ENCODE assay signal across 28 cellular contexts in genomic region chr20:62597416-62598115, GRCh38.
"Had no signal": no experiment of that assay in that cellular context is flagged by ENCODE, and none has a peak within 500 bp of the region (broad histone marks: within the 10 kb centered on the region; RNA-seq: fewer than 3 reads in every experiment).

No MANE protein-coding gene starts in this region.

- H3K4me1 ChIP-seq: breast epithelium, foreskin keratinocyte, prostate gland, uterus had no signal

- H3K27ac ChIP-seq: breast epithelium, foreskin keratinocyte, pancreas, prostate gland, transverse colon, uterus had no signal

- FAIRE-seq: pancreas had no signal

- H3K4me3 Mint-ChIP-seq: activated CD4-positive, alpha-beta memory T cell treated with anti-CD3 and anti-CD28 coated beads, Interleukin-2, amount 10 ng/mL, durations not matched to agents 7 days and 5 days; activated CD4-positive, alpha-beta T cell treated with anti-CD3 and anti-CD28 coated beads, Interleukin-2, amount 10 ng/mL, durations not matched to agents 7 days and 5 days; activated naive CD4-positive, alpha-beta T cell treated with anti-CD3 and anti-CD28 coated beads, Interleukin-2, amount 10 ng/mL, durations not matched to agents 7 days and 5 days; activated naive CD8-positive, alpha-beta T cell treated with anti-CD3 and anti-CD28 coated beads, Interleukin-2, amount 10 ng/mL, durations not matched to agents 7 days and 5 days; activated T-cell treated with anti-CD3 and anti-CD28 coated beads, Interleukin-2, amount 50 U/mL, for 24 hours; central memory CD8-positive, alpha-beta T cell; dendritic cell treated with granulocyte-macrophage colony-stimulating factor and Interleukin-4, amounts not matched to agents 40 ng/mL and 50 ng/mL, for 4 days; endodermal cell; mesothelial cell of epicardium had no signal

- H3K4me1 Mint-ChIP-seq: endodermal cell, mesothelial cell of epicardium had no signal

- H3K4me3 ChIP-seq: breast epithelium, pancreas, prostate gland, spleen, transverse colon, uterus had no signal

- H3K9me3 Mint-ChIP-seq: activated CD4-positive, alpha-beta memory T cell treated with anti-CD3 and anti-CD28 coated beads, Interleukin-2, amount 10 ng/mL, durations not matched to agents 7 days and 5 days; activated CD4-positive, alpha-beta T cell treated with anti-CD3 and anti-CD28 coated beads, Interleukin-2, amount 10 ng/mL, durations not matched to agents 7 days and 5 days; activated naive CD4-positive, alpha-beta T cell treated with anti-CD3 and anti-CD28 coated beads, Interleukin-2, amount 10 ng/mL, durations not matched to agents 7 days and 5 days; activated naive CD8-positive, alpha-beta T cell treated with anti-CD3 and anti-CD28 coated beads, Interleukin-2, amount 10 ng/mL, durations not matched to agents 7 days and 5 days; activated T-cell treated with anti-CD3 and anti-CD28 coated beads, Interleukin-2, amount 50 U/mL, for 24 hours; central memory CD8-positive, alpha-beta T cell; dendritic cell treated with granulocyte-macrophage colony-stimulating factor and Interleukin-4, amounts not matched to agents 40 ng/mL and 50 ng/mL, for 4 days; endodermal cell; mesothelial cell of epicardium had no signal

- H3K36me3 Mint-ChIP-seq: activated naive CD4-positive, alpha-beta T cell treated with anti-CD3 and anti-CD28 coated beads, Interleukin-2, amount 10 ng/mL, durations not matched to agents 7 days and 5 days; activated naive CD8-positive, alpha-beta T cell treated with anti-CD3 and anti-CD28 coated beads, Interleukin-2, amount 10 ng/mL, durations not matched to agents 7 days and 5 days; mesothelial cell of epicardium; naive thymus-derived CD4-positive, alpha-beta T cell had no signal

- H3K36me3 ChIP-seq: breast epithelium, pancreas, prostate gland, spleen, transverse colon, uterus had no signal

- ATAC-seq: esophagus mucosa; foreskin keratinocyte; left colon; naive thymus-derived CD4-positive, alpha-beta T cell; pancreas had no signal

- DNase-seq: activated CD4-positive, alpha-beta memory T cell treated with anti-CD3 and anti-CD28 coated beads, Interleukin-2, amount 10 ng/mL, durations not matched to agents 7 days and 5 days; activated CD4-positive, alpha-beta T cell treated with anti-CD3 and anti-CD28 coated beads for 1 hour; activated CD4-positive, alpha-beta T cell treated with anti-CD3 and anti-CD28 coated beads, Interleukin-2, amount 10 ng/mL, durations not matched to agents 7 days and 5 days; activated CD8-positive, alpha-beta memory T cell treated with anti-CD3 and anti-CD28 coated beads, Interleukin-2, amount 50 U/mL, for 48 hours; activated gamma-delta T cell; activated naive CD4-positive, alpha-beta T cell treated with anti-CD3 and anti-CD28 coated beads, Interleukin-2, amount 10 ng/mL, durations not matched to agents 7 days and 5 days; activated naive CD8-positive, alpha-beta T cell treated with anti-CD3 and anti-CD28 coated beads, Interleukin-2, amount 10 ng/mL, durations not matched to agents 7 days and 5 days; activated T-cell treated with anti-CD3 and anti-CD28 coated beads, Interleukin-2, amount 50 U/mL, for 24 hours; amygdala; endodermal cell; foreskin keratinocyte; islet precursor cell; left colon; naive thymus-derived CD4-positive, alpha-beta T cell; nucleus accumbens; retina; spleen; stimulated activated naive CD4-positive, alpha-beta T cell treated with Interleukin-2 at 50 U/mL for 16 hours; T-helper 2 cell; transverse colon; uterus had no signal

- H3K27ac Mint-ChIP-seq: activated CD4-positive, alpha-beta memory T cell treated with anti-CD3 and anti-CD28 coated beads, Interleukin-2, amount 10 ng/mL, durations not matched to agents 7 days and 5 days; activated CD4-positive, alpha-beta T cell treated with anti-CD3 and anti-CD28 coated beads, Interleukin-2, amount 10 ng/mL, durations not matched to agents 7 days and 5 days; activated naive CD4-positive, alpha-beta T cell treated with anti-CD3 and anti-CD28 coated beads, Interleukin-2, amount 10 ng/mL, durations not matched to agents 7 days and 5 days; activated naive CD8-positive, alpha-beta T cell treated with anti-CD3 and anti-CD28 coated beads, Interleukin-2, amount 10 ng/mL, durations not matched to agents 7 days and 5 days; activated T-cell treated with anti-CD3 and anti-CD28 coated beads, Interleukin-2, amount 50 U/mL, for 24 hours; endodermal cell; mesothelial cell of epicardium had no signal

- H3K27me3 ChIP-seq: uterus had no signal

- H3K9me3 ChIP-seq: breast epithelium, pancreas, prostate gland, spleen, transverse colon, uterus had no signal
